In genomic region chr13:101049166-101049850, GRCh38 we compare ENCODE assay signal across 27 cellular contexts.
DNase-seq lines count a peak whose midpoint lies in the region; ATAC-seq, FAIRE-seq and TF ChIP-seq lines count a peak whose summit lies in the region.
"Had no signal": no experiment of that assay in that cellular context is flagged by ENCODE, and none has a peak within 500 bp of the region (broad histone marks: within the 10 kb centered on the region; RNA-seq: fewer than 3 reads in every experiment).

No MANE protein-coding gene starts in this region.

- H3K27me3 ChIP-seq in H1 (replicated peaks in 1 of 4; ENCODE audit: control insufficient read depth in 3 of 4, extremely low read depth in 1 of 4, insufficient read depth in 3 of 4, low read length in 3 of 4): no peaks in the 10 kb centered on the region
- H3K27me3 ChIP-seq in kidney epithelial cell (ENCODE audit: control insufficient read depth, insufficient read depth, low read length): no peaks in the 10 kb centered on the region
- H3K27me3 ChIP-seq: dorsolateral prefrontal cortex, SJSA1, uterus had no signal

- no peak overlapping the region for H3K27ac ChIP-seq in H1 (ENCODE audit: low read depth, low read length)
- H3K27ac ChIP-seq: SJSA1, thoracic aorta, uterus had no signal

- H3K4me1 ChIP-seq in H1 (replicated peaks in 1 of 4; ENCODE audit: control insufficient read depth in 3 of 4, insufficient read depth in 4 of 4, low read length in 3 of 4): no peaks in the 10 kb centered on the region
- H3K4me1 ChIP-seq: uterus had no signal

- no peaks in the 10 kb centered on the region for H3K23me2 ChIP-seq in H1 (ENCODE audit: low read depth, low read length)

- no peak for FAIRE-seq in H1 (lab: Jason Lieb, UNC)
- FAIRE-seq: GM18507 had no signal

- POLR2A ChIA-PET in H1 (lab: Charles Lee; ENCODE audit: partially characterized antibody): no interaction called here

- H3K18ac ChIP-seq in H1 (ENCODE audit: extremely low read depth, low read length): no peak overlapping the region

- no peak overlapping the region for H3K56ac ChIP-seq in H1 (replicated peaks; ENCODE audit: insufficient read length, low read depth, low read length)

- TF ChIP-seq POLR2A in H1 (IDR thresholded peaks at IDR 0.05; ENCODE audit: control extremely low read depth in 1 of 2, low read depth in 2 of 2, low read length in 2 of 2): no peak

- no peak overlapping the region for H4K5ac ChIP-seq in H1 (ENCODE audit: insufficient read length, low read depth, low read length)

- H3K79me2 ChIP-seq in H1 (ENCODE audit: control insufficient read depth in 1 of 2, insufficient read depth in 2 of 2, low read length in 2 of 2): no peaks in the 10 kb centered on the region

- no peak overlapping the region for H3K9ac ChIP-seq in H1 (replicated peaks in 1 of 4; ENCODE audit: extremely low read depth in 1 of 4, low read depth in 3 of 4, low read length in 3 of 4)

- TF ChIP-seq CTCF in H1 (IDR thresholded peaks at IDR 0.05; ENCODE audit: control extremely low read depth in 1 of 3, insufficient read depth in 1 of 3, low read depth in 1 of 3, low read length in 3 of 3): no peak
- TF ChIP-seq CTCF in kidney epithelial cell (IDR thresholded peaks at IDR 0.05; ENCODE audit: insufficient read depth, low read length, poor library complexity, severe bottlenecking): no peak

- TF ChIP-seq RAD21 in H1 (IDR thresholded peaks at IDR 0.05 in 1 of 2, conservative IDR thresholded peaks at IDR 0.05 in 1 of 2; ENCODE audit: low read depth in 2 of 2, low read length in 2 of 2): no peak

- no peak overlapping the region for H2BK120ac ChIP-seq in H1 (replicated peaks; ENCODE audit: low read depth, low read length)

- WGBS in H1 (ENCODE audit: extremely low coverage in 1 of 2, insufficient coverage in 1 of 2, insufficient read length in 1 of 2, insufficient replicate concordance in 2 of 2, low coverage in 1 of 2, low lambda C conversion rate in 2 of 2, missing lambda C conversion rate in 1 of 2), 2 experiments: 94% methylated on average over 6 of the region's 6 CpGs; no CpG with 5 or more reads in 1 of the 2 experiments

- no peak overlapping the region for H3K4ac ChIP-seq in H1 (replicated peaks; ENCODE audit: insufficient read length, low read depth, low read length)

- no peak overlapping the region for H2BK12ac ChIP-seq in H1 (ENCODE audit: low read depth, low read length)

- CTCF ChIA-PET in H1 (lab: Charles Lee; ENCODE audit: partially characterized antibody): interaction anchor here (1.0 to 2.5 kb wide), 2 partner anchors 10 to 65 kb away, joined by 3 to 7 read pairs; no protein-coding TSS in a partner anchor

- no peak overlapping the region for H3K14ac ChIP-seq in H1 (ENCODE audit: insufficient read length)

- no peak for TF ChIP-seq EP300 in H1 (IDR thresholded peaks at IDR 0.05; ENCODE audit: borderline replicate concordance in 1 of 2, low read depth in 2 of 2, low read length in 2 of 2)

- H3K23ac ChIP-seq in H1 (ENCODE audit: insufficient read length): no peak overlapping the region

- H3K4me3 ChIP-seq in H1 (ENCODE audit: extremely low read depth in 1 of 4, insufficient read depth in 2 of 4, low read depth in 3 of 4, low read length in 4 of 4) (no peak overlapping the region), kidney epithelial cell (ENCODE audit: low read depth, low read length) (no peak overlapping the region)
- H3K4me3 ChIP-seq: dorsolateral prefrontal cortex, lung, SJSA1, thoracic aorta, uterus had no signal

- H3K36me3 ChIP-seq in H1 (ENCODE audit: control insufficient read depth in 2 of 4, insufficient read depth in 4 of 4, low read length in 3 of 4) (no peaks in the 10 kb centered on the region), kidney epithelial cell (ENCODE audit: control insufficient read depth, insufficient read depth, low read length) (no peaks in the 10 kb centered on the region)
- H3K36me3 ChIP-seq: SJSA1, thoracic aorta, uterus had no signal

- H2BK5ac ChIP-seq in H1 (ENCODE audit: low read depth, low read length): no peak overlapping the region

- no peak overlapping the region for H2BK20ac ChIP-seq in H1 (ENCODE audit: low read length)

- no peaks in the 10 kb centered on the region for H3K9me3 ChIP-seq in H1 (ENCODE audit: insufficient read depth in 2 of 2, low read depth in 1 of 2, low read length in 1 of 2)
- H3K9me3 ChIP-seq: SJSA1, uterus had no signal

- no peak for ATAC-seq in stimulated activated naive CD8-positive, alpha-beta T cell treated with anti-CD3 and anti-CD28 coated beads, Interleukin-15, Interleukin-2, amounts not matched to agents 100 U/mL and 50 U/mL, for 24 hours
- no peak for ATAC-seq in GM18502 (IDR thresholded peaks at IDR 0.05; ENCODE audit: poor library complexity, unreplicated experiment)
- ATAC-seq: activated CD8-positive, alpha-beta T cell treated with anti-CD3 and anti-CD28 coated beads, Interleukin-2, amount 10 ng/mL, durations not matched to agents 7 days and 5 days had no signal

- no peaks in the 10 kb centered on the region for H4K20me1 ChIP-seq in H1 (replicated peaks in 1 of 2; ENCODE audit: control insufficient read depth in 1 of 2, insufficient read depth in 2 of 2, low read length in 2 of 2)

- no peak overlapping the region for H4K91ac ChIP-seq in H1 (replicated peaks; ENCODE audit: insufficient read length, low read length)

- no peak overlapping the region for H2AK5ac ChIP-seq in H1 (ENCODE audit: low read depth, low read length)

- no peaks in the 10 kb centered on the region for H3K79me1 ChIP-seq in H1 (ENCODE audit: low read depth, low read length)

- 0 out of 2 replicates have a peak overlapping the region, but pooled peaks have one; percentile 37 for H2BK15ac ChIP-seq in H1 (ENCODE audit: low read length)

- H3K4me2 ChIP-seq in H1 (ENCODE audit: insufficient read depth in 1 of 2, low read depth in 2 of 2, low read length in 2 of 2): no peak overlapping the region

- H2AFZ ChIP-seq in H1 (ENCODE audit: low read length): no peak overlapping the region

- H4K8ac ChIP-seq in H1 (ENCODE audit: extremely low read depth, insufficient read depth, low read length): no peak overlapping the region

- DNase-seq in GM03348 (ENCODE audit: low spot score) (peak; percentile 24), RKO (ENCODE audit: low spot score) (peak; percentile 20), H1 (ENCODE audit: low read depth in 1 of 2, low spot score in 2 of 2) (no peak), kidney epithelial cell (ENCODE audit: low read depth) (peak; percentile 62), DMS153 treated with DMSO at 0.1 percent for 48 hours (lab: John Stamatoyannopoulos, UW; ENCODE audit: unreplicated experiment) (no peak), NCI-H146 treated with DMSO at 0.1 percent for 48 hours (lab: John Stamatoyannopoulos, UW; ENCODE audit: unreplicated experiment) (no peak)
- DNase-seq in stimulated activated naive CD8-positive, alpha-beta T cell treated with anti-CD3 and anti-CD28 coated beads, Interleukin-15, Interleukin-2, amounts not matched to agents 100 U/mL and 50 U/mL, for 24 hours: no peak
- DNase-seq: activated CD4-positive, CD25-positive, alpha-beta regulatory T cell treated with anti-CD3 and anti-CD28 coated beads, Interleukin-2, amount 50 U/mL, for 72 hours; activated CD8-positive, alpha-beta T cell treated with anti-CD3 and anti-CD28 coated beads, Interleukin-2, amount 10 ng/mL, durations not matched to agents 7 days and 5 days; activated effector memory CD4-positive, alpha-beta T cell treated with Interleukin-2 at 50 U/mL for 16 hours; activated naive CD8-positive, alpha-beta T cell treated with anti-CD3 and anti-CD28 coated beads for 36 hours; aorta; CD4-positive, alpha-beta T cell; DMS 273 treated with DMSO at 0.1 percent for 48 hours; dorsolateral prefrontal cortex; GDM1; head of caudate nucleus; kidney glomerular epithelial cell; NCI-H1105; NCI-H1930; NCI-H526 treated with DMSO at 0.1 percent for 48 hours; uterus had no signal

TF ChIP-seq in H1, 55 proteins besides CTCF, POLR2A, EP300 and RAD21:
- TF ChIP-seq PHF8 (conservative IDR thresholded peaks at IDR 0.05; ENCODE audit: low read depth, low read length) (no peak), SIX5 (IDR thresholded peaks at IDR 0.05; ENCODE audit: low read depth, low read length) (no peak), CBX8 (IDR thresholded peaks at IDR 0.05; ENCODE audit: borderline replicate concordance, low read depth, low read length) (no peak), NANOG (IDR thresholded peaks at IDR 0.05; ENCODE audit: insufficient read depth, low read depth, low read length, poor library complexity, severe bottlenecking) (no peak)

Comparison
In these comparisons a context has a peak if more than half of its experiments do, and no peak if none do; other contexts are left out.
1. DNase-seq: peak in GM03348 (single experiment), RKO (single experiment) and kidney epithelial cell (single experiment); none in H1 (0 of 2), stimulated activated naive CD8-positive, alpha-beta T cell treated with anti-CD3 and anti-CD28 coated beads, Interleukin-15, Interleukin-2, amounts not matched to agents 100 U/mL and 50 U/mL, for 24 hours (single experiment), DMS153 treated with DMSO at 0.1 percent for 48 hours (single experiment) and NCI-H146 treated with DMSO at 0.1 percent for 48 hours (single experiment).